In genomic region chr9:122991370-122991830, GRCh38 we compare ENCODE assay signal across 9 cellular contexts. TPM values are rescaled to one million over a fixed set of nuclear protein-coding genes. Genes with fewer than 3 reads are reported as not detected.
DNase-seq lines count a peak whose midpoint lies in the region; ATAC-seq, FAIRE-seq and TF ChIP-seq lines count a peak whose summit lies in the region.
"Had no signal": no experiment of that assay in that cellular context is flagged by ENCODE, and none has a peak within 500 bp of the region (broad histone marks: within the 10 kb centered on the region; RNA-seq: fewer than 3 reads in every experiment).

No MANE protein-coding gene starts in this region.

- H3K4me3 ChIP-seq in AG04449 (ENCODE audit: low read depth, low read length) (no peak overlapping the region), fibroblast of pulmonary artery (replicated peaks; ENCODE audit: low read depth, low read length) (no peak overlapping the region), pancreas (no peak overlapping the region)
- H3K4me3 ChIP-seq: skin epidermis had no signal

- DNase-seq in AG04449 (ENCODE audit: low read depth, low spot score), result peak; percentile 63
- DNase-seq in NCI-H2171 treated with DMSO at 0.1 percent for 48 hours (lab: John Stamatoyannopoulos, UW), result peak; percentile 26
- DNase-seq in activated T-cell treated with anti-CD3 and anti-CD28 coated beads for 4 hours, result peak; percentile 7
- DNase-seq in fibroblast of pulmonary artery (ENCODE audit: low read depth), result peak; percentile 93
- peak in 1 of 6 donors; percentile 35 for DNase-seq in pancreas
- DNase-seq in NCI-H1694 (lab: John Stamatoyannopoulos, UW), result no peak

- peak; percentile 69 to 93 (median 90) for ATAC-seq in pancreas
- no peak for ATAC-seq in HG02763 (IDR thresholded peaks at IDR 0.05; ENCODE audit: unreplicated experiment)

- POLR2A ChIA-PET in AG04449 (lab: Yijun Ruan, JAX), result interaction anchor here (0.6 to 1.3 kb wide), 6 partner anchors 51 to 352 kb away, joined by 3 to 9 read pairs (median 4); partner anchors contain the start of genes PDCL, RABGAP1, RC3H2 and ZBTB6

- TF ChIP-seq CTCF in AG04449 (IDR thresholded peaks at IDR 0.05; ENCODE audit: insufficient read depth, low read length, missing control alignments), result peak; percentile 34
- TF ChIP-seq CTCF in GM12874 (IDR thresholded peaks at IDR 0.05; ENCODE audit: insufficient read depth, low read depth, low read length), result peak; percentile 45; the same call in 1 of the 2 replicates
- TF ChIP-seq CTCF in fibroblast of pulmonary artery (IDR thresholded peaks at IDR 0.05; ENCODE audit: low read length, missing control alignments), result peak; percentile 73
- peak; percentile 30 to 57 (median 48) for TF ChIP-seq CTCF in pancreas (IDR thresholded peaks at IDR 0.05)

- CTCF ChIA-PET in AG04449 (lab: Yijun Ruan, JAX), result interaction anchor here (0.6 to 2.3 kb wide), 20 partner anchors 10 to 526 kb away, joined by 3 to 13 read pairs (median 4); partner anchors contain the start of genes PDCL, RABGAP1, ZBTB26 and ZBTB6

- intact Hi-C loops in pancreas (cut with DNase I), result loop anchor here in 1 of 3 donors (10.0 kb wide), 1 partner anchor 527 kb away; no protein-coding TSS in a partner anchor

- FAIRE-seq in pancreas (lab: Jason Lieb, UNC), result peak; percentile 95

- no peak overlapping the region for H3K27ac ChIP-seq in pancreas
- H3K27ac ChIP-seq: skin epidermis had no signal

- no peaks in the 10 kb centered on the region for H3K9me3 ChIP-seq in pancreas

- no peaks in the 10 kb centered on the region for H3K27me3 ChIP-seq in pancreas

- 46 to 49% methylated on average over 4 of the region's 4 CpGs for WGBS in pancreas, 2 donors

- peaks cover 0 to 4% (median 2%) of the 10 kb centered on the region in 3 donors for H3K4me1 ChIP-seq in pancreas

- peaks cover 0 to 19% (median 5%) of the 10 kb centered on the region in 3 donors for H3K36me3 ChIP-seq in pancreas

RNA-seq across cellular contexts. Expression of gene GPR21, which starts 42.1 kb away (rescaled TPM):
- total RNA-seq in pancreas, result under 1 TPM in 4 of 6 donors, not detected in 2; 0.16 to 0.97 (median 0.65) TPM
- under 1 TPM in 1 of 2 donors, not detected in 1; 0.23 TPM for polyA plus RNA-seq in pancreas

RNA-seq across cellular contexts. Expression of gene RABGAP1, which starts 50.6 kb away (rescaled TPM):
- total RNA-seq in pancreas, result 10 to 100 TPM; 19.4 to 35.2 (median 20.6) TPM
- 10 to 100 TPM in 1 of 2 donors, 1 to 10 TPM in 1; 7.6 to 11.7 TPM for polyA plus RNA-seq in pancreas
